11 cellular contexts compared by ENCODE assay signal in the genomic region with DNA sequence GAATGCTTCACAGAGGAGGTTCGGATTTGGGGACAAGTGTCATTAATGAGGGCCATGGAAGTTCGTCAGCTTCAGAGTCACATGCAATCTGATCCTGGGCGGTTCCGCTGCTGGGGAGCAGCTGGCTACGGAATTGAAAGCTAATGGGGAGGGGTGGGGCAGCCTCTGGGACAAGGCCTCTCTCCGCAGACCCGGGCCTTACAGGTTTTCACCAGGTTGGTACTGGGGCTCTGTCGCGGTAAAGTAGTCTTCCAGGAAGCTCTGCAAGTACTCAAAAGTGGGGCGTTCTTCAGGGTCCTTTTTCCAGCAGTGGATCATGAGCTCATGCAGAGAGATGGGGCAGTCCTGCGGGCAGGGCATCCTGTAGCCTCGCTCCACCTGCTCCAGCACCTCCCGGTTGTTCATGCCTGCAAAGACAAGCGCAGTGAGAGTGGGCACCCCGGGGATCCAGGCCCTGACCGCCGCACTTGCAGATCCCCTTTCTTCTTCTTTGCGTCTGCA.
DNase-seq lines count a peak whose midpoint lies in the region; ATAC-seq and TF ChIP-seq lines count a peak whose summit lies in the region.
"Had no signal": no experiment of that assay in that cellular context is flagged by ENCODE, and none has a peak within 500 bp of the region (broad histone marks: within the 10 kb centered on the region; RNA-seq: fewer than 3 reads in every experiment).

No MANE protein-coding gene starts in this region.

- H3K4me1 Mint-ChIP-seq in stimulated activated effector memory CD8-positive, alpha-beta T cell treated with anti-CD3 and anti-CD28 coated beads, Interleukin-12 subunit alpha, Interleukin-12 subunit beta, amount 100 ng/mL, for 72 hours: peaks cover 17% of the 10 kb centered on the region

- TF ChIP-seq CTCF in WERI-Rb-1 (IDR thresholded peaks at IDR 0.05; ENCODE audit: low read depth, low read length) (no peak), RWPE1 (conservative IDR thresholded peaks at IDR 0.05; ENCODE audit: low read depth) (no peak)

- POLR2A ChIA-PET in RWPE1 (lab: Yijun Ruan, JAX; ENCODE audit: low non-redundant PET): no interaction called here

- H3K27ac ChIP-seq in WERI-Rb-1 (no peak overlapping the region), RWPE1 (no peak overlapping the region)

- DNase-seq in NCI-H748 (lab: John Stamatoyannopoulos, UW; ENCODE audit: unreplicated experiment) (peak; percentile 15), NCI-H748 treated with DMSO at 0.1 percent for 48 hours (lab: John Stamatoyannopoulos, UW) (no peak), WERI-Rb-1 (peak; percentile 41), iPS-NIHi11 (ENCODE audit: low spot score) (peak; percentile 65), RWPE1 (ENCODE audit: low spot score) (no peak)
- no peak for DNase-seq in stimulated activated effector memory CD8-positive, alpha-beta T cell treated with anti-CD3 and anti-CD28 coated beads, Interleukin-12 subunit alpha, Interleukin-12 subunit beta, amount 100 ng/mL, for 72 hours (ENCODE audit: low spot score in 2 of 2)
- DNase-seq: ACHN, Right ventricle myocardium superior had no signal

- peaks cover 91% of the 10 kb centered on the region for H3K36me3 Mint-ChIP-seq in stimulated activated effector memory CD8-positive, alpha-beta T cell treated with anti-CD3 and anti-CD28 coated beads, Interleukin-12 subunit alpha, Interleukin-12 subunit beta, amount 100 ng/mL, for 72 hours

- H3K4me3 Mint-ChIP-seq in stimulated activated effector memory CD8-positive, alpha-beta T cell treated with anti-CD3 and anti-CD28 coated beads, Interleukin-12 subunit alpha, Interleukin-12 subunit beta, amount 100 ng/mL, for 72 hours: no peak overlapping the region

- H3K27me3 ChIP-seq in WERI-Rb-1 (ENCODE audit: insufficient read depth, low read depth, severe bottlenecking): no peaks in the 10 kb centered on the region

- CTCF ChIA-PET in RWPE1 (lab: Yijun Ruan, JAX): interaction anchor here (0.6 kb wide), 1 partner anchor 28 kb away, joined by 4 read pairs; no protein-coding TSS in a partner anchor

- no peaks in the 10 kb centered on the region for H3K9me3 Mint-ChIP-seq in stimulated activated effector memory CD8-positive, alpha-beta T cell treated with anti-CD3 and anti-CD28 coated beads, Interleukin-12 subunit alpha, Interleukin-12 subunit beta, amount 100 ng/mL, for 72 hours

- no peak overlapping the region for H3K4me3 ChIP-seq in WERI-Rb-1 (ENCODE audit: low read depth, low read length)

- H3K9me3 ChIP-seq in WERI-Rb-1 (ENCODE audit: severe bottlenecking): no peaks in the 10 kb centered on the region

- peak overlapping the region; percentile 94 for H3K27ac Mint-ChIP-seq in stimulated activated effector memory CD8-positive, alpha-beta T cell treated with anti-CD3 and anti-CD28 coated beads, Interleukin-12 subunit alpha, Interleukin-12 subunit beta, amount 100 ng/mL, for 72 hours
- H3K27ac Mint-ChIP-seq: progenitor cell of endocrine pancreas had no signal

- peaks cover 3% of the 10 kb centered on the region; the same call in 1 of the 2 replicates for H3K36me3 ChIP-seq in WERI-Rb-1

- no peak for ATAC-seq in stimulated activated effector memory CD8-positive, alpha-beta T cell treated with anti-CD3 and anti-CD28 coated beads, Interleukin-12 subunit alpha, Interleukin-12 subunit beta, amount 100 ng/mL, for 72 hours
- ATAC-seq in GM21717 (IDR thresholded peaks at IDR 0.05; ENCODE audit: unreplicated experiment) (no peak), HG02763 (IDR thresholded peaks at IDR 0.05; ENCODE audit: unreplicated experiment) (no peak)

Comparison
In these comparisons a context has a peak if more than half of its experiments do, and no peak if none do; other contexts are left out.
1. DNase-seq: peak in NCI-H748 (single experiment), WERI-Rb-1 (single experiment) and iPS-NIHi11 (single experiment); none in NCI-H748 treated with DMSO at 0.1 percent for 48 hours (single experiment), stimulated activated effector memory CD8-positive, alpha-beta T cell treated with anti-CD3 and anti-CD28 coated beads, Interleukin-12 subunit alpha, Interleukin-12 subunit beta, amount 100 ng/mL, for 72 hours (0 of 2) and RWPE1 (single experiment).